12 cellular contexts compared by ENCODE assay signal in genomic region chr2:163774862-163775261, GRCh38. TPM values are rescaled to one million over a fixed set of nuclear protein-coding genes. Genes with fewer than 3 reads are reported as not detected.
A peak's percentile ranks its signal among the peaks of the same experiment; 100 is the strongest.
DNase-seq lines count a peak whose midpoint lies in the region; ATAC-seq and TF ChIP-seq lines count a peak whose summit lies in the region.
"Had no signal": no experiment of that assay in that cellular context is flagged by ENCODE, and none has a peak within 500 bp of the region (broad histone marks: within the 10 kb centered on the region; RNA-seq: fewer than 3 reads in every experiment).

No MANE protein-coding gene starts in this region.

- H4K20me1 ChIP-seq in PC-3 (ENCODE audit: low read length), result no peaks in the 10 kb centered on the region

- no peak for TF ChIP-seq POLR2A in tibial nerve (IDR thresholded peaks at IDR 0.05)

- H3F3A ChIP-seq in PC-3 (ENCODE audit: low read length, unreplicated experiment), result peaks cover 14% of the 10 kb centered on the region

- DNase-seq in EL (peak; percentile 80), PC-3 (peak; percentile 95), epithelial cell of proximal tubule (ENCODE audit: low read depth) (peak; percentile 93), pulmonary artery endothelial cell (ENCODE audit: low read depth, low spot score) (peak; percentile 39), HuH-7.5 (ENCODE audit: low spot score) (no peak), tibial nerve (ENCODE audit: low spot score in 2 of 2) (no peak), SHP77 (lab: John Stamatoyannopoulos, UW) (no peak)
- no peak for DNase-seq in stimulated activated naive CD8-positive, alpha-beta T cell treated with anti-CD3 and anti-CD28 coated beads, Interleukin-15, Interleukin-2, amounts not matched to agents 100 U/mL and 50 U/mL, for 24 hours
- DNase-seq: activated CD4-positive, alpha-beta T cell treated with anti-CD3 and anti-CD28 coated beads, Interleukin-2, amount 50 U/mL, for 1 hour; activated naive CD4-positive, alpha-beta T cell treated with anti-CD3 and anti-CD28 coated beads, Interleukin-2, amount 10 ng/mL, durations not matched to agents 7 days and 5 days; DND-41; NCI-H524 treated with DMSO at 0.1 percent for 48 hours had no signal

- TF ChIP-seq EP300 in tibial nerve (IDR thresholded peaks at IDR 0.05), result no peak

- TF ChIP-seq CTCF in PC-3 (conservative IDR thresholded peaks at IDR 0.05; ENCODE audit: low read depth, low read length) (no peak), epithelial cell of proximal tubule (conservative IDR thresholded peaks at IDR 0.05; ENCODE audit: low read depth, low read length) (no peak), tibial nerve (IDR thresholded peaks at IDR 0.05) (no peak)

- H3K27me3 ChIP-seq in PC-3 (ENCODE audit: low read length), result no peaks in the 10 kb centered on the region
- no peaks in the 10 kb centered on the region for H3K27me3 ChIP-seq in tibial nerve

- 80 to 81% methylated on average over 2 of the region's 2 CpGs for WGBS in tibial nerve, 2 donors

- peak; percentile 60 for ATAC-seq in PC-3
- no peak for ATAC-seq in stimulated activated naive CD8-positive, alpha-beta T cell treated with anti-CD3 and anti-CD28 coated beads, Interleukin-15, Interleukin-2, amounts not matched to agents 100 U/mL and 50 U/mL, for 24 hours

- H3K4me1 ChIP-seq in PC-3 (ENCODE audit: insufficient read depth, low read length) (peaks cover 74% of the 10 kb centered on the region), tibial nerve (no peaks in the 10 kb centered on the region)

- CTCF ChIA-PET in PC-3 (lab: Charles Lee), result no interaction called here

- H3K36me3 ChIP-seq in PC-3 (ENCODE audit: low read depth, low read length), result no peaks in the 10 kb centered on the region
- H3K36me3 ChIP-seq in tibial nerve, result no peaks in the 10 kb centered on the region

- H2AFZ ChIP-seq in PC-3 (ENCODE audit: low read length), result no peak overlapping the region

- H3K79me2 ChIP-seq in PC-3 (ENCODE audit: low read length), result no peaks in the 10 kb centered on the region

- no TSS peak for BruUV-seq in PC-3 (replicated peaks; lab: Mats Ljungman, UMichigan)

- H3K9me2 ChIP-seq in PC-3 (replicated peaks; ENCODE audit: low read length), result no peaks in the 10 kb centered on the region

- H3K4me3 ChIP-seq in PC-3 (ENCODE audit: low read length) (peak overlapping the region; percentile 41; the same call in 1 of the 2 replicates), epithelial cell of proximal tubule (ENCODE audit: low read depth, low read length) (no peak overlapping the region), tibial nerve (no peak overlapping the region)

- POLR2A ChIA-PET in PC-3 (lab: Charles Lee; ENCODE audit: unreplicated experiment), result no interaction called here

- intact Hi-C loops in PC-3 (cut with micrococcal nuclease), result loop anchor here (1.0 to 5.0 kb wide), 4 partner anchors 38 to 428 kb away; no protein-coding TSS in a partner anchor

- H3K4me2 ChIP-seq in PC-3 (ENCODE audit: low read length), result peak overlapping the region; percentile 63

- H3K9ac ChIP-seq in PC-3 (ENCODE audit: low read length), result no peak overlapping the region

- H3K27ac ChIP-seq in PC-3 (ENCODE audit: low read length), result peak overlapping the region; percentile 66
- peak overlapping the region in 1 of 4 donors; percentile 39 for H3K27ac ChIP-seq in tibial nerve

- H3K9me3 ChIP-seq in PC-3 (ENCODE audit: low read length), result no peaks in the 10 kb centered on the region
- H3K9me3 ChIP-seq in tibial nerve, result no peaks in the 10 kb centered on the region

RNA-seq across cellular contexts. Expression of gene FIGN, which starts 39.1 kb away (rescaled TPM):
- total RNA-seq in PC-3 (2014; rRNA removed) (1.3 and 1.5 TPM in 2 replicates), epithelial cell of proximal tubule (3.2 and 7.7 TPM in 2 replicates), pulmonary artery endothelial cell (0.99 and 1.4 TPM in 2 replicates), tibial nerve (10 to 100 TPM; 12.3 to 17.7 (median 14.2) TPM)

Comparison
In these comparisons a context has a peak if more than half of its experiments do, and no peak if none do; other contexts are left out.
1. DNase-seq: peak in EL (single experiment), PC-3 (single experiment), epithelial cell of proximal tubule (single experiment) and pulmonary artery endothelial cell (single experiment); none in stimulated activated naive CD8-positive, alpha-beta T cell treated with anti-CD3 and anti-CD28 coated beads, Interleukin-15, Interleukin-2, amounts not matched to agents 100 U/mL and 50 U/mL, for 24 hours (single experiment), HuH-7.5 (single experiment), tibial nerve (0 of 2) and SHP77 (0 of 2).